ENCODE assay signal across 22 cellular contexts in genomic region chr5:9430306-9430705, GRCh38.
"Had no signal": no experiment of that assay in that cellular context is flagged by ENCODE, and none has a peak within 500 bp of the region (broad histone marks: within the 10 kb centered on the region; RNA-seq: fewer than 3 reads in every experiment).

No MANE protein-coding gene starts in this region.

- H3K9me3 ChIP-seq: body of pancreas, right lobe of liver, thoracic aorta, upper lobe of left lung had no signal

- H3K4me1 ChIP-seq: upper lobe of left lung had no signal

- ATAC-seq: activated T-cell treated with anti-CD3 and anti-CD28 coated beads, Interleukin-2, amount 50 U/mL, for 72 hours; body of pancreas; effector memory CD8-positive, alpha-beta T cell; esophagus mucosa; left lobe of liver; naive thymus-derived CD4-positive, alpha-beta T cell; right lobe of liver; stimulated activated naive B cell treated with anti-CD40 and anti-IgM and Interleukin-4, amounts not matched to agents 10 μg/mL and 1 μg/mL and 100 μg/mL, for 72 hours had no signal

- DNase-seq: activated CD4-positive, alpha-beta memory T cell treated with anti-CD3 and anti-CD28 coated beads for 36 hours; activated CD4-positive, alpha-beta T cell treated with anti-CD3 and anti-CD28 coated beads for 48 hours; activated effector memory CD4-positive, alpha-beta T cell treated with Interleukin-2 at 50 U/mL for 16 hours; activated naive CD4-positive, alpha-beta T cell treated with anti-CD3 and anti-CD28 coated beads for 36 hours; activated T-cell treated with anti-CD3 and anti-CD28 coated beads, Interleukin-2, amount 50 U/mL, for 72 hours; body of pancreas; dermis blood vessel endothelial cell; effector memory CD8-positive, alpha-beta T cell; immature natural killer cell; naive thymus-derived CD4-positive, alpha-beta T cell; right lobe of liver; small intestine; stimulated activated CD4-positive, alpha-beta T cell treated with anti-CD3 and anti-CD28 coated beads, Interleukin-2, amount 100 ng/mL, for 48 hours; stimulated activated CD8-positive, alpha-beta memory T cell treated with anti-CD3 and anti-CD28 coated beads, Interleukin-4, amount 100 ng/mL, for 48 hours; stimulated activated naive B cell treated with anti-CD40 and anti-IgM and Interleukin-4, amounts not matched to agents 10 μg/mL and 1 μg/mL and 100 μg/mL, for 72 hours; T-helper 2 cell; upper lobe of left lung had no signal

- H3K27ac ChIP-seq: body of pancreas, right lobe of liver, thoracic aorta, upper lobe of left lung had no signal

- H3K4me3 ChIP-seq: body of pancreas, cardiac muscle cell, lung, right lobe of liver, thoracic aorta, upper lobe of left lung had no signal

- H3K36me3 ChIP-seq: cardiac muscle cell, right lobe of liver, thoracic aorta, upper lobe of left lung had no signal

- H3K27me3 ChIP-seq: body of pancreas, cardiac muscle cell, right lobe of liver, upper lobe of left lung had no signal
